In the genomic region with DNA sequence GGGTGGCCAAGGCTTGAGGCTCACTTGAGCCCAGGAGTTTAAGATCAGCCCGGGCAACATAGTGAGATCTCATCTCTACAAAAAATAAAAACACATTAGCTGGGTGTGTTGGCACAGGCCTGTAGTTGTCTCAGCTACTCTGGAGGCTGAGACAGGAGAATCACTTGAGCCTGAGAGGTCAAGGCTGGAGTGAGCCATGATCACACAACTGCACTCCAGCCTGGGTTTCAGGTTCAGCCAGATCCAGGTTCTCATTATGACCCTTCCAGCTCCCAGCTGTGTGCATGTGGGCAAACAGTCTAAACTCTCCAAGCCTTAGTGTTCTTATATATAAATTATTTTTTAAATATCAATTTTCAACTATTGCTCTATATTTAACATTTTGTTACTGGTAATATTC, we compare ENCODE assay signal across 16 cellular contexts.
DNase-seq lines count a peak whose midpoint lies in the region; ATAC-seq and TF ChIP-seq lines count a peak whose summit lies in the region.
"Had no signal": no experiment of that assay in that cellular context is flagged by ENCODE, and none has a peak within 500 bp of the region (broad histone marks: within the 10 kb centered on the region; RNA-seq: fewer than 3 reads in every experiment).

No MANE protein-coding gene starts in this region.

- H3K4ac ChIP-seq in IMR-90 (ENCODE audit: low read depth, low read length) = peak overlapping the region; percentile 19; the same call in 1 of the 2 replicates

- H3K4me2 ChIP-seq in IMR-90 (ENCODE audit: low read depth, low read length) (no peak overlapping the region), OCI-LY7 (ENCODE audit: low read length) (no peak overlapping the region)

- H3K36me3 Mint-ChIP-seq in chondrocyte (ENCODE audit: low read depth) (no peaks in the 10 kb centered on the region), mesothelial cell of epicardium (no peaks in the 10 kb centered on the region)
- H3K36me3 Mint-ChIP-seq: CD4-positive, alpha-beta memory T cell had no signal

- no peaks in the 10 kb centered on the region for H3K9me1 ChIP-seq in IMR-90 (ENCODE audit: insufficient read depth, low read length)

- dilution Hi-C loops in IMR-90 (cut with HindIII; ENCODE audit: low sequenced_read_pairs, unreplicated experiment) = no loop called here

- H3K9ac ChIP-seq in IMR-90 (ENCODE audit: low read depth, low read length) = no peak overlapping the region

- intact Hi-C loops in IMR-90 (cut with micrococcal nuclease) = no loop called here
- intact Hi-C loops in sciatic nerve (cut with DNase I) = no loop called here
- intact Hi-C loops in OCI-LY7 (cut with micrococcal nuclease; ENCODE audit: unreplicated experiment) = no loop called here

- no peaks in the 10 kb centered on the region for H3K79me1 ChIP-seq in IMR-90 (ENCODE audit: low read depth in 1 of 2, low read length in 2 of 2)

- no peak overlapping the region for H3K23ac ChIP-seq in IMR-90 (ENCODE audit: low read depth, low read length)

- peak overlapping the region; percentile 55 for H4K91ac ChIP-seq in IMR-90 (ENCODE audit: insufficient read depth, low read depth, low read length)

- H2BK5ac ChIP-seq in IMR-90 (ENCODE audit: low read depth, low read length, poor library complexity, severe bottlenecking) = peak overlapping the region; percentile 84

- no peaks in the 10 kb centered on the region for H3K27me3 ChIP-seq in IMR-90 (ENCODE audit: control insufficient read depth, insufficient read depth, low read length)

- H4K5ac ChIP-seq in IMR-90 (ENCODE audit: low read depth, low read length) = no peak overlapping the region

- H3K9me2 ChIP-seq in OCI-LY7 (ENCODE audit: insufficient read depth, low read length) = no peaks in the 10 kb centered on the region

- TF ChIP-seq CTCF in IMR-90 (conservative IDR thresholded peaks at IDR 0.05; ENCODE audit: low read depth, low read length) (no peak), chondrocyte (IDR thresholded peaks at IDR 0.05) (no peak), OCI-LY7 (conservative IDR thresholded peaks at IDR 0.05; ENCODE audit: low read length) (no peak), mesothelial cell of epicardium (IDR thresholded peaks at IDR 0.05; ENCODE audit: unreplicated experiment) (no peak)

- H3K27ac Mint-ChIP-seq in chondrocyte (ENCODE audit: unreplicated experiment) (peak overlapping the region; percentile 88), mesothelial cell of epicardium (no peak overlapping the region)

- peak overlapping the region; percentile 77; the same call in 2 of the 3 replicates for H2BK15ac ChIP-seq in IMR-90 (ENCODE audit: low read depth, low read length)

- no peak overlapping the region for H2AFZ ChIP-seq in IMR-90 (replicated peaks; ENCODE audit: low read length, poor library complexity)
- no peak overlapping the region for H2AFZ ChIP-seq in OCI-LY7 (ENCODE audit: low read length)

- peak overlapping the region; percentile 17; the same call in 1 of the 2 replicates for H2BK20ac ChIP-seq in IMR-90 (ENCODE audit: low read depth, low read length)

- no peak for ATAC-seq in IMR-90 (ENCODE audit: low read depth)
- ATAC-seq in sciatic nerve = no peak

- TF ChIP-seq POLR2A in IMR-90 (IDR thresholded peaks at IDR 0.05; ENCODE audit: low read depth, low read length) = no peak

- no peak overlapping the region for H2AK9ac ChIP-seq in IMR-90 (replicated peaks; ENCODE audit: low read depth, low read length, poor library complexity)

- no peaks in the 10 kb centered on the region for H3K27me3 Mint-ChIP-seq in chondrocyte (ENCODE audit: low read depth)
- H3K27me3 Mint-ChIP-seq in mesothelial cell of epicardium (ENCODE audit: low read depth) = no peaks in the 10 kb centered on the region

- H3K14ac ChIP-seq in IMR-90 (replicated peaks; ENCODE audit: low read depth, low read length) = no peak overlapping the region

- POLR2A ChIA-PET in IMR-90 (lab: Charles Lee; ENCODE audit: unreplicated experiment) (no interaction called here), OCI-LY7 (lab: Charles Lee) (interaction anchor here (0.6 kb wide), 1 partner anchor 20 kb away, joined by 3 read pairs; no protein-coding TSS in a partner anchor)

- in situ Hi-C loops in IMR-90 (cut with MboI; ENCODE audit: low sequenced_read_pairs) = no loop called here

- TF ChIP-seq RAD21 in IMR-90 (IDR thresholded peaks at IDR 0.05; ENCODE audit: low read length) = no peak

- CTCF ChIA-PET in IMR-90 (lab: Yijun Ruan, JAX) = interaction anchor here (0.6 kb wide), 1 partner anchor 77 kb away, joined by 3 read pairs; no protein-coding TSS in a partner anchor
- CTCF ChIA-PET in OCI-LY7 (lab: Charles Lee; ENCODE audit: unreplicated experiment) = no interaction called here

- H2BK120ac ChIP-seq in IMR-90 (ENCODE audit: low read depth, low read length) = peak overlapping the region; percentile 36; the same call in 1 of the 2 replicates

- H3K56ac ChIP-seq in IMR-90 (ENCODE audit: extremely low read depth, insufficient read depth, low read length) = no peak overlapping the region

- no peak for DNase-seq in IMR-90
- no peak for DNase-seq in chondrocyte (ENCODE audit: low spot score)
- peak; percentile 41 for DNase-seq in sciatic nerve (ENCODE audit: low spot score)
- no peak for DNase-seq in OCI-LY7 (ENCODE audit: low spot score)
- no peak for DNase-seq in SHP77 treated with DMSO at 0.1 percent for 48 hours (lab: John Stamatoyannopoulos, UW)
- DNase-seq in mesothelial cell of epicardium (ENCODE audit: low spot score in 2 of 2, unreplicated experiment in 2 of 2) = no peak
- DNase-seq: C1 segment of cervical spinal cord; Calu3; CD4-positive, alpha-beta memory T cell; COR-L47; DMS53; DMS79 treated with DMSO at 0.1 percent for 48 hours; GF-D8; GOT3 had no signal

- H3K4me3 Mint-ChIP-seq in chondrocyte (ENCODE audit: unreplicated experiment) = no peak overlapping the region
- no peak overlapping the region for H3K4me3 Mint-ChIP-seq in mesothelial cell of epicardium
- H3K4me3 Mint-ChIP-seq: CD4-positive, alpha-beta memory T cell had no signal

- BruUV-seq in IMR-90 (replicated peaks; lab: Mats Ljungman, UMichigan) = no TSS peak
- BruUV-seq in OCI-LY7 (replicated peaks; lab: Mats Ljungman, UMichigan) = no TSS peak

- peak overlapping the region; percentile 23; the same call in 1 of the 2 replicates for H2AK5ac ChIP-seq in IMR-90 (ENCODE audit: low read depth, low read length)

- peaks cover 64% of the 10 kb centered on the region for H3K4me1 Mint-ChIP-seq in chondrocyte (ENCODE audit: low read depth)
- H3K4me1 Mint-ChIP-seq in mesothelial cell of epicardium = peaks cover 33% of the 10 kb centered on the region
- H3K4me1 Mint-ChIP-seq: CD4-positive, alpha-beta memory T cell had no signal

- H3K9me3 ChIP-seq in IMR-90 (ENCODE audit: control insufficient read depth, insufficient read depth, low read length) = no peaks in the 10 kb centered on the region
- no peaks in the 10 kb centered on the region for H3K9me3 ChIP-seq in OCI-LY7 (ENCODE audit: low read length)

- H4K8ac ChIP-seq in IMR-90 (ENCODE audit: low read depth in 2 of 2, low read length in 2 of 2) = peak overlapping the region in 1 of 2 experiments; percentile 4; a peak in 2 of 4 replicates

- H3K27ac ChIP-seq in IMR-90 (ENCODE audit: insufficient read depth, low read length) (no peak overlapping the region), OCI-LY7 (ENCODE audit: low read depth, low read length, poor library complexity, severe bottlenecking) (no peak overlapping the region)

- no peak overlapping the region for H3K4me3 ChIP-seq in IMR-90 (ENCODE audit: insufficient read depth, low read depth, low read length)
- H3K4me3 ChIP-seq in OCI-LY7 (ENCODE audit: low read depth, low read length, poor library complexity, severe bottlenecking) = no peak overlapping the region
- H3K4me3 ChIP-seq: HAP-1 had no signal

- no peak overlapping the region for H3K18ac ChIP-seq in IMR-90 (ENCODE audit: low read depth, low read length)

- no peaks in the 10 kb centered on the region for H4K20me1 ChIP-seq in IMR-90 (ENCODE audit: insufficient read depth, low read length)
- no peaks in the 10 kb centered on the region for H4K20me1 ChIP-seq in OCI-LY7 (ENCODE audit: insufficient read depth, low read length)

- no CpG with 5 or more reads among the region's 1 CpG for WGBS in IMR-90 (ENCODE audit: extremely low coverage in 2 of 2, insufficient read length in 1 of 2), 2 experiments

- H3K9me3 Mint-ChIP-seq in chondrocyte (ENCODE audit: low read depth) = no peaks in the 10 kb centered on the region
- peaks cover 11% of the 10 kb centered on the region for H3K9me3 Mint-ChIP-seq in mesothelial cell of epicardium
- H3K9me3 Mint-ChIP-seq: HFFc6 had no signal

- H3K36me3 ChIP-seq in IMR-90 (ENCODE audit: control insufficient read depth, insufficient read depth, low read length) (no peaks in the 10 kb centered on the region), OCI-LY7 (ENCODE audit: insufficient read depth, low read length) (no peaks in the 10 kb centered on the region)
- H3K36me3 ChIP-seq: HAP-1 had no signal

- H3K79me2 ChIP-seq in OCI-LY7 (ENCODE audit: insufficient read depth, low read depth, low read length) = no peaks in the 10 kb centered on the region

- H3K4me1 ChIP-seq in IMR-90 (ENCODE audit: control insufficient read depth, insufficient read depth, low read length) (peaks cover 11% of the 10 kb centered on the region), OCI-LY7 (ENCODE audit: insufficient read depth, low read length, poor library complexity, severe bottlenecking) (no peaks in the 10 kb centered on the region)

TF ChIP-seq in IMR-90, 13 proteins besides CTCF, POLR2A, EP300 and RAD21 (continues in another document):
- TF ChIP-seq NFE2L2 (IDR thresholded peaks at IDR 0.05; ENCODE audit: low read depth, low read length) (no peak), MAZ (IDR thresholded peaks at IDR 0.05; ENCODE audit: borderline replicate concordance, low read depth, low read length) (no peak), FOS (IDR thresholded peaks at IDR 0.05; ENCODE audit: low read depth, low read length) (no peak)
- TF ChIP-seq, protein P1, sequence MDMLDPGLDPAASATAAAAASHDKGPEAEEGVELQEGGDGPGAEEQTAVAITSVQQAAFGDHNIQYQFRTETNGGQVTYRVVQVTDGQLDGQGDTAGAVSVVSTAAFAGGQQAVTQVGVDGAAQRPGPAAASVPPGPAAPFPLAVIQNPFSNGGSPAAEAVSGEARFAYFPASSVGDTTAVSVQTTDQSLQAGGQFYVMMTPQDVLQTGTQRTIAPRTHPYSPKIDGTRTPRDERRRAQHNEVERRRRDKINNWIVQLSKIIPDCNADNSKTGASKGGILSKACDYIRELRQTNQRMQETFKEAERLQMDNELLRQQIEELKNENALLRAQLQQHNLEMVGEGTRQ (IDR thresholded peaks at IDR 0.05; ENCODE audit: low read depth, low read length) = no peak
- TF ChIP-seq, protein P2, sequence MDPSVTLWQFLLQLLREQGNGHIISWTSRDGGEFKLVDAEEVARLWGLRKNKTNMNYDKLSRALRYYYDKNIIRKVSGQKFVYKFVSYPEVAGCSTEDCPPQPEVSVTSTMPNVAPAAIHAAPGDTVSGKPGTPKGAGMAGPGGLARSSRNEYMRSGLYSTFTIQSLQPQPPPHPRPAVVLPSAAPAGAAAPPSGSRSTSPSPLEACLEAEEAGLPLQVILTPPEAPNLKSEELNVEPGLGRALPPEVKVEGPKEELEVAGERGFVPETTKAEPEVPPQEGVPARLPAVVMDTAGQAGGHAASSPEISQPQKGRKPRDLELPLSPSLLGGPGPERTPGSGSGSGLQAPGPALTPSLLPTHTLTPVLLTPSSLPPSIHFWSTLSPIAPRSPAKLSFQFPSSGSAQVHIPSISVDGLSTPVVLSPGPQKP (IDR thresholded peaks at IDR 0.05; ENCODE audit: borderline replicate concordance, low read depth, low read length) = no peak
